8 cellular contexts compared by ENCODE assay signal in the genomic region with DNA sequence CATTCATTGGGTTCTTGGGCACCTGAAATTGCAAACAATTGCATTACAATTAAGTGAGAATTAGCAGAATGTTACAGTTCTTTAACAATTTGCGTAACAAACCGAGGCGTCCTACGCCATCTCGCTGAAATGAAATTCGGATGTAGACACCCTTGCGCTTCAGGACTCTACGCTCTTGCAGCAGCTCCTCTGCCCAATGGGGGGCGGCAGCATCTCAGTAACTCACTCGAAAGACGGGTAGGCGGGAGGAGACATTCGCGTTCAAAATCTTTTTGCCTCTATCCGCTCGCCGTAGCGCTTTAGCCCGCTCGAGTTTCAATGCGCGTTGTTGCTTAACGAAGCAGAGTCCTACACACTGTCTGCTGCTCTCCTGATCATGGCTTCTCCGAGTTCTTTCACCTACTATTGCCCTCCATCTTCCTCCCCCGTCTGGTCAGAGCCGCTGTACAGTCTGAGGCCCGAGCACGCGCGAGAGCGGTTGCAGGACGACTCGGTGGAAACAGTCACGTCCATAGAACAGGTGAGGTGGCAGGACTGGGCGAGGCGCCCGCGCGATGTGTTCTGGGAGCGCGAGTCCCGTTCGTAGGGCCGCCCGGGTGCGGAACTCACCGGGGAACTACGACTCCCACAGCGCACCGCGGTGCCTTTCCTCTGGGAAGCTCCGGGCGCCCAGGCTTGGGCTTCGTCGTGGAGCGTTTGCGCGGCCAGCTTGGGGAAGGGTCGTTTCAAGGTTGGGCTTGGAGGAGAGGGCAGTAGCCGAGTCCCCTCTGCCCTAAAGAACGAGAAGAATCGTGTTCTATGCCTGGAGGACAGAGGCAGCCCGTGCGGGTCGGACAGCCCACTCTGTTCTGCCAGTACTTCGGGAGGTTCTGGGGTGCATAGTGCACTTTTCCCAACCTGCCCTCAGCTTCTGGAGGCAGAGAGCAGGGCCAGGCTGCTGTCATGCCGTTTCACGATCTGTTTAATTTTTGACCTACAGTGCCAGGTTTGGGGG. TPM values are rescaled to one million over a fixed set of nuclear protein-coding genes. Genes with fewer than 3 reads are reported as not detected.
DNase-seq lines count a peak whose midpoint lies in the region; ATAC-seq lines count a peak whose summit lies in the region.

A gene with protein sequence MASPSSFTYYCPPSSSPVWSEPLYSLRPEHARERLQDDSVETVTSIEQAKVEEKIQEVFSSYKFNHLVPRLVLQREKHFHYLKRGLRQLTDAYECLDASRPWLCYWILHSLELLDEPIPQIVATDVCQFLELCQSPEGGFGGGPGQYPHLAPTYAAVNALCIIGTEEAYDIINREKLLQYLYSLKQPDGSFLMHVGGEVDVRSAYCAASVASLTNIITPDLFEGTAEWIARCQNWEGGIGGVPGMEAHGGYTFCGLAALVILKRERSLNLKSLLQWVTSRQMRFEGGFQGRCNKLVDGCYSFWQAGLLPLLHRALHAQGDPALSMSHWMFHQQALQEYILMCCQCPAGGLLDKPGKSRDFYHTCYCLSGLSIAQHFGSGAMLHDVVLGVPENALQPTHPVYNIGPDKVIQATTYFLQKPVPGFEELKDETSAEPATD (plus strand): TSS at position 318 of the 994 bp plus-strand sequence. CDS start 59 bp downstream, at position 377.

- peaks cover 10% of the 10 kb centered on the region; the same call in 1 of the 2 replicates for H3K4me1 ChIP-seq in HUES48 (ENCODE audit: control insufficient read depth, insufficient read depth, low read length)
- no peaks in the 10 kb centered on the region for H3K4me1 ChIP-seq in NT2/D1 (ENCODE audit: insufficient read depth, insufficient read length)

- peak within 1 kb of the TSS; percentile 85 for H3K27ac ChIP-seq in HUES48 (ENCODE audit: low read depth, low read length)

- H3K36me3 ChIP-seq in HUES48 (ENCODE audit: control insufficient read depth, insufficient read depth, low read length) (no peaks in the 10 kb centered on the region), NT2/D1 (ENCODE audit: insufficient read depth, insufficient read length, low read length) (peaks cover 5% of the 10 kb centered on the region)

- H3K4me3 ChIP-seq in HUES48 (ENCODE audit: low read depth, low read length) (peak within 1 kb of the TSS; percentile 95), NT2/D1 (ENCODE audit: insufficient read length, low read depth) (peak within 1 kb of the TSS; percentile 91)

- H3K27me3 ChIP-seq in HUES48 (ENCODE audit: control insufficient read depth, insufficient read depth, low read length) (peaks cover 5% of the 10 kb centered on the region; the same call in 1 of the 2 replicates), NT2/D1 (ENCODE audit: insufficient read depth, insufficient read length) (no peaks in the 10 kb centered on the region)

- H3K9me3 ChIP-seq in HUES48 (ENCODE audit: control insufficient read depth, insufficient read depth, low read length) (no peaks in the 10 kb centered on the region), NT2/D1 (ENCODE audit: insufficient read depth, low read length) (no peaks in the 10 kb centered on the region)

- H3K9ac ChIP-seq in HUES48 (ENCODE audit: low read depth, low read length) (peak within 1 kb of the TSS; percentile 82), NT2/D1 (ENCODE audit: insufficient read length, low read depth) (peak within 1 kb of the TSS; percentile 95)

- in situ Hi-C loops in endometrial microvascular endothelial cells (cut with HindIII; ENCODE audit: inconsistent ontology term, low pct_unique_long_range_greater_than_20kb, low sequenced_read_pairs) = no loop called here

- peak; percentile 91 for ATAC-seq in GM21390 (IDR thresholded peaks at IDR 0.05; ENCODE audit: unreplicated experiment)

- DNase-seq in D341Med (ENCODE audit: low spot score) (peak; percentile 96), NT2/D1 (ENCODE audit: low read depth, low spot score) (peak; percentile 87), mesenteric fat pad (ENCODE audit: low spot score) (peak; percentile 98)
- DNase-seq in activated CD8-positive, alpha-beta memory T cell treated with anti-CD3 and anti-CD28 coated beads, Interleukin-2, amount 50 U/mL, for 1 hour (ENCODE audit: extremely low read depth) = peak; percentile 83
- DNase-seq in stimulated activated CD8-positive, alpha-beta memory T cell treated with anti-CD3 and anti-CD28 coated beads, Interleukin-15, amount 100 ng/mL, for 24 hours (ENCODE audit: low read depth) = peak; percentile 72

RNA-seq across cellular contexts. Expression of the gene that starts here (rescaled TPM):
- total RNA-seq in endometrial microvascular endothelial cells (ENCODE audit: inconsistent ontology term) (14.3 TPM), mesenteric fat pad (16.1 TPM)

Comparison
In these comparisons a context has a peak if more than half of its experiments do, and no peak if none do; other contexts are left out.
1. Peak in every context shown above with its lines: DNase-seq, ATAC-seq, H3K4me3 ChIP-seq and H3K27ac ChIP-seq.